ENCODE assay signal across 1 cellular context in the genomic region with DNA sequence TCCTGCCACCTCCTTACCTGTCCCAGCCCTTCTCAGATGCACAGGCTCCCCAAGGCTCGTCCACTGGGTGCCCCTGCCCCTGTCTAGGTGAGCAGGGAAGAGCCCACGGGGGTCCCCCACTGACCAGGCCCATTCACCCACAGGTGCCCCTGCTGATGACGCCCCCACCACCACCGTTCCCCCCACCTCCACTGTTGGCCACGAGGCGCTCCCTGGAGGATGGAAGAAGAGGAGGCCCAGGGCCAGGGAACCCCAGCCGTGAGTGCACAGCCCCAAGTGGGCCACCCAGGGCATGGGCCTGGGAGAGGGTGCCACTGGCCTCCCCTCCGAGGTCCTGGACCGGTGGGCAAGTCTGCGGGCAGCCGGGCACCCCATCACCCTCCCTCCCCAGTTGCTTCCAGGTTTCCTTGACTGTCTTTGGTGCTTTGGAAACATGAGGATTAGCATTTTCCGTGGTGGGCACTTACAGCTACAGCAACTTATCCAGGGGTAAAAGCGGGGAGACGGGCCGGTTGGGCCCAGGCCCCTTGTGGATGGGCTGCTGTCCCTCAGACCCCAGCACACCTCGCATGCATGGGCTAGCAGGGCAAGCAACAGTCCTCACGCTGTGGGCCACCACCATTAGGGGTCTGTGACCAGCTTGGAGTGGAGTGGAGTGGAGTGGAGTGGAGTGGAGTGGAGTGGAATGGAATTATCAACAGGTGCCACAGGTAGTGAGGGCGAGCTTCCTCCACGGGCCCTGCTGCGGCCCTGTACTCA.
TF ChIP-seq lines count a peak whose summit lies in the region.

No MANE protein-coding gene starts in this region.

TF ChIP-seq in HepG2, 621 proteins besides CTCF, POLR2A, EP300 and RAD21:
- TF ChIP-seq ZNF17 (CRISPR knock-in tag; IDR thresholded peaks at IDR 0.05): no peak
- TF ChIP-seq, protein P1, sequence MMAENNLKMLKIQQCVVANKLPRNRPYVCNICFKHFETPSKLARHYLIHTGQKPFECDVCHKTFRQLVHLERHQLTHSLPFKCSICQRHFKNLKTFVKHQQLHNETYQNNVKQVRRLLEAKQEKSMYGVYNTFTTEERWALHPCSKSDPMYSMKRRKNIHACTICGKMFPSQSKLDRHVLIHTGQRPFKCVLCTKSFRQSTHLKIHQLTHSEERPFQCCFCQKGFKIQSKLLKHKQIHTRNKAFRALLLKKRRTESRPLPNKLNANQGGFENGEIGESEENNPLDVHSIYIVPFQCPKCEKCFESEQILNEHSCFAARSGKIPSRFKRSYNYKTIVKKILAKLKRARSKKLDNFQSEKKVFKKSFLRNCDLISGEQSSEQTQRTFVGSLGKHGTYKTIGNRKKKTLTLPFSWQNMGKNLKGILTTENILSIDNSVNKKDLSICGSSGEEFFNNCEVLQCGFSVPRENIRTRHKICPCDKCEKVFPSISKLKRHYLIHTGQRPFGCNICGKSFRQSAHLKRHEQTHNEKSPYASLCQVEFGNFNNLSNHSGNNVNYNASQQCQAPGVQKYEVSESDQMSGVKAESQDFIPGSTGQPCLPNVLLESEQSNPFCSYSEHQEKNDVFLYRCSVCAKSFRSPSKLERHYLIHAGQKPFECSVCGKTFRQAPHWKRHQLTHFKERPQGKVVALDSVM (CRISPR knock-in tag; IDR thresholded peaks at IDR 0.05): no peak
- TF ChIP-seq NCOA1 (CRISPR knock-in tag; IDR thresholded peaks at IDR 0.05): no peak
- TF ChIP-seq NR2C2 (CRISPR knock-in tag; IDR thresholded peaks at IDR 0.05; ENCODE audit: borderline replicate concordance): no peak
- TF ChIP-seq, protein P2, sequence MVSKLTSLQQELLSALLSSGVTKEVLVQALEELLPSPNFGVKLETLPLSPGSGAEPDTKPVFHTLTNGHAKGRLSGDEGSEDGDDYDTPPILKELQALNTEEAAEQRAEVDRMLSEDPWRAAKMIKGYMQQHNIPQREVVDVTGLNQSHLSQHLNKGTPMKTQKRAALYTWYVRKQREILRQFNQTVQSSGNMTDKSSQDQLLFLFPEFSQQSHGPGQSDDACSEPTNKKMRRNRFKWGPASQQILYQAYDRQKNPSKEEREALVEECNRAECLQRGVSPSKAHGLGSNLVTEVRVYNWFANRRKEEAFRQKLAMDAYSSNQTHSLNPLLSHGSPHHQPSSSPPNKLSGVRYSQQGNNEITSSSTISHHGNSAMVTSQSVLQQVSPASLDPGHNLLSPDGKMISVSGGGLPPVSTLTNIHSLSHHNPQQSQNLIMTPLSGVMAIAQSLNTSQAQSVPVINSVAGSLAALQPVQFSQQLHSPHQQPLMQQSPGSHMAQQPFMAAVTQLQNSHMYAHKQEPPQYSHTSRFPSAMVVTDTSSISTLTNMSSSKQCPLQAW (CRISPR knock-in tag; IDR thresholded peaks at IDR 0.05): no peak
- TF ChIP-seq ATF6 (CRISPR knock-in tag; conservative IDR thresholded peaks at IDR 0.05): no peak
- TF ChIP-seq ZNF552 (CRISPR knock-in tag; IDR thresholded peaks at IDR 0.05; ENCODE audit: borderline replicate concordance): no peak
- TF ChIP-seq ZNF567 (CRISPR knock-in tag; IDR thresholded peaks at IDR 0.05; ENCODE audit: borderline replicate concordance): no peak
- no peak for TF ChIP-seq BORCS8-MEF2B (CRISPR knock-in tag; IDR thresholded peaks at IDR 0.05)
- TF ChIP-seq CAMTA2 (CRISPR knock-in tag; IDR thresholded peaks at IDR 0.05; ENCODE audit: borderline replicate concordance): no peak
- no peak for TF ChIP-seq POLR2AphosphoS2 (IDR thresholded peaks at IDR 0.05; ENCODE audit: low read depth, low read length)
